ENCODE assay signal across 26 cellular contexts in genomic region chr3:117409256-117409655, GRCh38.
"Had no signal": no experiment of that assay in that cellular context is flagged by ENCODE, and none has a peak within 500 bp of the region (broad histone marks: within the 10 kb centered on the region; RNA-seq: fewer than 3 reads in every experiment).

No MANE protein-coding gene starts in this region.

- DNase-seq: hippocampal formation; kidney glomerular epithelial cell; left cardiac atrium; left ventricle myocardium superior; lower lobe of right lung; mammary epithelial cell; naive thymus-derived CD8-positive, alpha-beta T cell; pancreas; posterior cingulate gyrus; retina; right cardiac atrium; stimulated activated CD4-positive, alpha-beta T cell treated with anti-CD3 and anti-CD28 coated beads, Interleukin-12 subunit alpha, Interleukin-12 subunit beta, amount 100 ng/mL, for 4 hours; stimulated activated CD4-positive, alpha-beta T cell treated with anti-CD3 and anti-CD28 coated beads, Interleukin-15, amount 100 ng/mL, for 24 hours; stimulated activated CD4-positive, alpha-beta T cell treated with anti-CD3 and anti-CD28 coated beads, Interleukin-2, amount 100 ng/mL, for 24 hours; stimulated activated CD4-positive, alpha-beta T cell treated with anti-CD3 and anti-CD28 coated beads, Interleukin-4, amount 100 ng/mL, for 1 hour; stimulated activated naive B cell treated with anti-CD40 and anti-IgM and Interleukin-4, amounts not matched to agents 10 μg/mL and 1 μg/mL and 100 μg/mL, for 72 hours; stimulated activated naive CD8-positive, alpha-beta T cell treated with anti-CD3 and anti-CD28 coated beads, Interleukin-15, Interleukin-2, amounts not matched to agents 100 U/mL and 50 U/mL, for 24 hours; stomach; testis; thyroid gland; transverse colon; upper lobe of left lung had no signal

- FAIRE-seq: keratinocyte, pancreas had no signal

- H3K4me3 ChIP-seq: lower lobe of right lung, pancreas, prostate gland, skin epidermis, stomach, testis, thyroid gland, transverse colon, upper lobe of left lung, vagina had no signal

- H3K27ac ChIP-seq: lower lobe of right lung, pancreas, prostate gland, skin epidermis, stomach, testis, thyroid gland, transverse colon, upper lobe of left lung, vagina had no signal

- H3K9me3 ChIP-seq: lower lobe of right lung, pancreas, prostate gland, stomach, testis, thyroid gland, transverse colon, upper lobe of left lung, vagina had no signal

- H3K36me3 ChIP-seq: lower lobe of right lung, pancreas, prostate gland, stomach, thyroid gland, transverse colon, upper lobe of left lung, vagina had no signal

- H3K27me3 ChIP-seq: pancreas, stomach, testis, thyroid gland, transverse colon, upper lobe of left lung, vagina had no signal

- H3K4me1 ChIP-seq: prostate gland, stomach, testis, thyroid gland, transverse colon, upper lobe of left lung, vagina had no signal
